Comparison of ENCODE assay signal across 9 cellular contexts in the genomic region with DNA sequence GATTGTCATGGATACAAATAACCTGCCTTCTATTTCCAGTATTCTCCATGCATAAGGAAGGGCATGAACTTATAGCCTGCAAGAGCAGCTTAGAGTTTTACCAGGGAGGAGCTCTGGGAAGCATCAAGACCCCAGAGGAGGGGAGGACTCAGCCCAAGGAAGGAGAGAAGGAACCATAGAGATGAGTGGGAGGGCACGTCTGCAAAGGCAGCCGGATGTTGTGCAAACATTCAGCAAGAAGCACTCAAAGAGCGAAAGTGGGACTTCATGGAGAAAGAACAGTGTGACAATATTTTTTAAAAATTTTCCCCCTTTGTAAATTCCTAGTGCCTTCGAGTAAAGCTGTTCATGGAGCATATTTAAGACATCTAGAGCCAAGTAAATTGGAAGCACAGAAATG.
DNase-seq lines count a peak whose midpoint lies in the region; ATAC-seq, FAIRE-seq and TF ChIP-seq lines count a peak whose summit lies in the region.
"Had no signal": no experiment of that assay in that cellular context is flagged by ENCODE, and none has a peak within 500 bp of the region (broad histone marks: within the 10 kb centered on the region; RNA-seq: fewer than 3 reads in every experiment).

No MANE protein-coding gene starts in this region.

- H3K27me3 Mint-ChIP-seq in HFFc6 (ENCODE audit: insufficient read depth), result no peaks in the 10 kb centered on the region; the same call in 1 of the 2 replicates

- peak overlapping the region in 1 of 2 donors; percentile 80 for H3K27ac ChIP-seq in small intestine (ENCODE audit: low read depth in 1 of 2, low read length in 1 of 2)
- H3K27ac ChIP-seq in esophagus squamous epithelium, result peak overlapping the region in 2 of 4 donors; percentile 36 to 65

- TF ChIP-seq CTCF in HFFc6 (IDR thresholded peaks at IDR 0.05), result no peak
- no peak for TF ChIP-seq CTCF in esophagus squamous epithelium (IDR thresholded peaks at IDR 0.05)

- no peaks in the 10 kb centered on the region for H3K9me3 ChIP-seq in small intestine (ENCODE audit: control insufficient read depth, low read depth)
- H3K9me3 ChIP-seq in esophagus squamous epithelium, result no peaks in the 10 kb centered on the region

- WGBS in small intestine, 3 donors, result 61 to 81% (median 69%) methylated on average over 4 of the region's 4 CpGs
- WGBS in esophagus squamous epithelium, 2 donors, result 61 to 72% methylated on average over 4 of the region's 4 CpGs

- H3K27me3 ChIP-seq in small intestine (ENCODE audit: control insufficient read depth in 2 of 2, insufficient read depth in 2 of 2, low read length in 2 of 2), result no peaks in the 10 kb centered on the region
- no peaks in the 10 kb centered on the region for H3K27me3 ChIP-seq in esophagus squamous epithelium

- peak overlapping the region; percentile 17 for H3K4me3 ChIP-seq in Jurkat, Clone E6-1 (ENCODE audit: low read length)
- H3K4me3 ChIP-seq in small intestine (ENCODE audit: low read depth in 1 of 2, low read length in 2 of 2), result no peak overlapping the region
- no peak overlapping the region for H3K4me3 ChIP-seq in esophagus squamous epithelium

- no peak overlapping the region for H3K27ac Mint-ChIP-seq in HFFc6

- H3K4me3 Mint-ChIP-seq in HFFc6, result no peak overlapping the region

- no peaks in the 10 kb centered on the region for H3K36me3 ChIP-seq in small intestine (ENCODE audit: control insufficient read depth in 2 of 2, insufficient read depth in 2 of 2, low read length in 2 of 2)
- no peaks in the 10 kb centered on the region for H3K36me3 ChIP-seq in esophagus squamous epithelium

- no peak for ATAC-seq in GM21515 (IDR thresholded peaks at IDR 0.05; ENCODE audit: unreplicated experiment)

- H3K4me1 ChIP-seq in small intestine (ENCODE audit: control insufficient read depth in 2 of 2, insufficient read depth in 1 of 2, low read depth in 1 of 2, low read length in 1 of 2) (peaks cover 0 to 2% of the 10 kb centered on the region in 2 donors), esophagus squamous epithelium (peaks cover 6 to 35% (median 23%) of the 10 kb centered on the region in 3 donors)

- intact Hi-C loops in esophagus squamous epithelium (cut with DNase I), result no loop called here

- H3K9me3 Mint-ChIP-seq in HFFc6, result no peaks in the 10 kb centered on the region

- peak; percentile 39 for DNase-seq in Jurkat, Clone E6-1 (ENCODE audit: low read depth, low spot score)
- peak; percentile 81 for DNase-seq in SKM-1 treated with dmso at 0.1 percent for 144 hours (lab: John Stamatoyannopoulos, UW; ENCODE audit: unreplicated experiment)
- DNase-seq in central memory CD4-positive, alpha-beta T cell, result peak; percentile 69
- peak; percentile 48 for DNase-seq in small intestine
- no peak for DNase-seq in HFFc6
- no peak for DNase-seq in kidney tubule cell (ENCODE audit: low spot score)
- DNase-seq in esophagus squamous epithelium (lab: John Stamatoyannopoulos, UW), result no peak

- no peaks in the 10 kb centered on the region for H3K36me3 Mint-ChIP-seq in HFFc6 (ENCODE audit: low read depth)

- peaks cover 66% of the 10 kb centered on the region for H3K4me1 Mint-ChIP-seq in HFFc6 (ENCODE audit: low read depth)

- FAIRE-seq in small intestine (lab: Jason Lieb, UNC), result no peak
- FAIRE-seq: RCC 7860 had no signal

- no peak for TF ChIP-seq POLR2A in esophagus squamous epithelium (IDR thresholded peaks at IDR 0.05)

Comparison
In these comparisons a context has a peak if more than half of its experiments do, and no peak if none do; other contexts are left out.
1. DNase-seq: peak in Jurkat, Clone E6-1 (single experiment), SKM-1 treated with dmso at 0.1 percent for 144 hours (single experiment), central memory CD4-positive, alpha-beta T cell (single experiment) and small intestine (single experiment); none in HFFc6 (single experiment), kidney tubule cell (single experiment) and esophagus squamous epithelium (single experiment).